13 cellular contexts compared by ENCODE assay signal in the genomic region with DNA sequence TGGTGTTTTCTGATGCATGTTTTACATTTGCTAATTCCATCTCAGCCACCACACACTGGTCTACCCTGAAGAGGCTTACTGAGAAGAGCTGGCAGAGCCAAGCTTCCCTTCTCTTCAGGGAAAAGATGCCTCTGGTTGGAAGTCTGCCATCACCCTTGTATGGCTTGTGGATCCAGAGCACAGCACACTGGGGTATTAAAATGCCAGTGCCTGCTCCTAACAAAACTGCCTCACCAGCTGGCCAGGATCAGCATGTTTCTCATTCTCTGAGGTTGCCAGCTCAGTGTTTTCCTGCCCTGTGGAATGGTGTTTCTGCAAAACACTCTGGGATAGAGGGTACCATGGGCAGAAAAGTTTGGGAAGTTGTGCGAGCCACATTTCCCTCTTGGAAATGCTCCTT.
"Had no signal": no experiment of that assay in that cellular context is flagged by ENCODE, and none has a peak within 500 bp of the region (broad histone marks: within the 10 kb centered on the region; RNA-seq: fewer than 3 reads in every experiment).

No MANE protein-coding gene starts in this region.

- H3K9me3 ChIP-seq: mucosa of descending colon, pancreas, thoracic aorta, upper lobe of right lung had no signal

- H3K4me1 ChIP-seq: pancreas, stomach, upper lobe of right lung had no signal

- ATAC-seq: mucosa of descending colon; natural killer cell; pancreas; sciatic nerve; stimulated activated effector memory CD8-positive, alpha-beta T cell treated with anti-CD3 and anti-CD28 coated beads, Interleukin-12 subunit alpha, Interleukin-12 subunit beta, amount 100 ng/mL, for 72 hours; upper lobe of right lung had no signal

- H3K36me3 ChIP-seq: brain microvascular endothelial cell, pancreas, stomach, thoracic aorta, upper lobe of right lung had no signal

- DNase-seq: activated CD4-positive, alpha-beta T cell treated with anti-CD3 and anti-CD28 coated beads, Interleukin-2, amount 50 U/mL, for 4 hours; activated naive CD4-positive, alpha-beta T cell treated with Interleukin-2 at 50 U/mL for 16 hours; brain microvascular endothelial cell; cortex of kidney; mucosa of descending colon; natural killer cell; pancreas; stimulated activated CD4-positive, alpha-beta T cell treated with anti-CD3 and anti-CD28 coated beads, Interleukin-4, amount 100 ng/mL, for 24 hours; stomach; upper lobe of right lung had no signal

- H3K27me3 ChIP-seq: brain microvascular endothelial cell, pancreas, stomach, upper lobe of right lung had no signal

- H3K4me3 ChIP-seq: mucosa of descending colon, pancreas, stomach, thoracic aorta, upper lobe of right lung had no signal
